ENCODE assay signal across 17 cellular contexts in the genomic region with DNA sequence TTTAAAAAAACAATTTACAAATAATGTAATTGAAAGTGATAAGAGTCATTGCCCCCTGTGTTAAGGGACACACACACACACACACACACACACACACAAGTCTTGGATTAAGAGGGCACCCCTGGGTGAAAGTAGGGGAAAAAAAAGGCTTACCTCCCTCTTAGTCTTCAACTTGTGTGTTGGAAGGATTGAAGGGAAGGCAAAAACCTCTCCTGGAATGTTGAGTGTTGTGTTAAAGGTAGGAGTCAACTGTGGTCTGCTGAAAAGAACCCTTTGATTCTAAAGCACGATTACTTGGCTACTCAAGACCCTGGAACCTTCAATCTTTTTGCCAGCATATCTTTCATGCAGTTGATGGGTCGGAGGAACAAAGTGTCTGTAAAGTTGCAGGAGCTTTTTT. TPM values are rescaled to one million over a fixed set of nuclear protein-coding genes. Genes with fewer than 3 reads are reported as not detected.
A peak's percentile ranks its signal among the peaks of the same experiment; 100 is the strongest.
DNase-seq lines count a peak whose midpoint lies in the region; ATAC-seq and TF ChIP-seq lines count a peak whose summit lies in the region.
"Had no signal": no experiment of that assay in that cellular context is flagged by ENCODE, and none has a peak within 500 bp of the region (broad histone marks: within the 10 kb centered on the region; RNA-seq: fewer than 3 reads in every experiment).

No MANE protein-coding gene starts in this region.

- H3K27ac Mint-ChIP-seq in type B pancreatic cell (peak overlapping the region; percentile 81), osteocyte (ENCODE audit: unreplicated experiment) (no peak overlapping the region)
- H3K27ac Mint-ChIP-seq: activated naive CD4-positive, alpha-beta T cell treated with anti-CD3 and anti-CD28 coated beads for 36 hours; naive thymus-derived CD4-positive, alpha-beta T cell; T-cell had no signal

- H3K9me3 Mint-ChIP-seq in type B pancreatic cell (peaks cover 3% of the 10 kb centered on the region), osteocyte (ENCODE audit: unreplicated experiment) (no peaks in the 10 kb centered on the region)
- H3K9me3 Mint-ChIP-seq: T-cell had no signal

- H3K36me3 Mint-ChIP-seq in type B pancreatic cell = peaks cover 59% of the 10 kb centered on the region
- H3K36me3 Mint-ChIP-seq in osteocyte (ENCODE audit: unreplicated experiment) = peaks cover 13% of the 10 kb centered on the region
- H3K36me3 Mint-ChIP-seq: naive thymus-derived CD4-positive, alpha-beta T cell; T-cell had no signal

- TF ChIP-seq EP300 in esophagus muscularis mucosa (IDR thresholded peaks at IDR 0.05) = no peak

- 0 out of 3 replicates have a peak, but pooled peaks have one; percentile 33 for ATAC-seq in RWPE2 (ENCODE audit: low read depth)
- ATAC-seq: HCT116; naive thymus-derived CD4-positive, alpha-beta T cell; T-cell had no signal

- H3K4me3 Mint-ChIP-seq in type B pancreatic cell (peak overlapping the region; percentile 90), osteocyte (ENCODE audit: unreplicated experiment) (no peak overlapping the region)
- H3K4me3 Mint-ChIP-seq: activated naive CD4-positive, alpha-beta T cell treated with anti-CD3 and anti-CD28 coated beads for 36 hours; naive thymus-derived CD4-positive, alpha-beta T cell; T-cell had no signal

- no peaks in the 10 kb centered on the region for H3K27me3 ChIP-seq in RWPE2 (ENCODE audit: insufficient read depth, poor library complexity, severe bottlenecking)
- no peaks in the 10 kb centered on the region for H3K27me3 ChIP-seq in esophagus muscularis mucosa
- no peaks in the 10 kb centered on the region for H3K27me3 ChIP-seq in muscle layer of duodenum (ENCODE audit: low read depth, low read length)

- no peak for TF ChIP-seq POLR2A in esophagus muscularis mucosa (IDR thresholded peaks at IDR 0.05; ENCODE audit: low read depth)

- peaks cover 44% of the 10 kb centered on the region for H3K4me1 Mint-ChIP-seq in type B pancreatic cell (ENCODE audit: unreplicated experiment)
- H3K4me1 Mint-ChIP-seq in osteocyte (ENCODE audit: unreplicated experiment) = peaks cover 33% of the 10 kb centered on the region

- no peak for DNase-seq in RWPE2 (ENCODE audit: low spot score)
- DNase-seq in esophagus muscularis mucosa (ENCODE audit: extremely low spot score) = no peak
- no peak for DNase-seq in type B pancreatic cell (ENCODE audit: extremely low spot score, unreplicated experiment)
- DNase-seq in stimulated activated CD8-positive, alpha-beta memory T cell treated with anti-CD3 and anti-CD28 coated beads, Interleukin-4, amount 100 ng/mL, for 48 hours = no peak
- DNase-seq in DMS153 (lab: John Stamatoyannopoulos, UW) = no peak
- DNase-seq in osteocyte (ENCODE audit: extremely low spot score, unreplicated experiment) = no peak
- DNase-seq: activated CD4-positive, alpha-beta T cell treated with anti-CD3 and anti-CD28 coated beads, Interleukin-2, amount 50 U/mL, for 48 hours; activated naive CD4-positive, alpha-beta T cell treated with anti-CD3 and anti-CD28 coated beads for 36 hours; Caco-2; KG1; naive thymus-derived CD4-positive, alpha-beta T cell; NCI-H2081; NK-92 treated with Interleukin-12 subunit alpha and Interleukin-12 subunit beta, amount 100 ng/mL, for 24 hours; stimulated activated CD4-positive, alpha-beta T cell treated with anti-CD3 and anti-CD28 coated beads, Interleukin-12 subunit alpha, Interleukin-12 subunit beta, amount 100 ng/mL, for 4 hours; T-cell had no signal

- H3K27me3 Mint-ChIP-seq in type B pancreatic cell (no peaks in the 10 kb centered on the region), osteocyte (ENCODE audit: unreplicated experiment) (no peaks in the 10 kb centered on the region)

- H3K27ac ChIP-seq in RWPE2 (ENCODE audit: poor library complexity, severe bottlenecking) (no peak overlapping the region), esophagus muscularis mucosa (replicated peaks in 1 of 4) (peak overlapping the region; percentile 84 to 90 (median 86)), muscle layer of duodenum (ENCODE audit: low read length) (peak overlapping the region; percentile 83)

- H3K36me3 ChIP-seq in RWPE2 (ENCODE audit: low read depth) (no peaks in the 10 kb centered on the region), esophagus muscularis mucosa (peaks cover 0 to 4% (median 0%) of the 10 kb centered on the region in 4 donors), muscle layer of duodenum (ENCODE audit: control insufficient read depth in 1 of 2, insufficient read depth in 2 of 2, low read length in 2 of 2) (peaks cover 0 to 3% of the 10 kb centered on the region in 2 donors)

- intact Hi-C loops in esophagus muscularis mucosa (cut with DNase I) = loop anchor here (10.0 kb wide), 1 partner anchor 139 kb away; no protein-coding TSS in a partner anchor

- H3K9me3 ChIP-seq in RWPE2 (ENCODE audit: severe bottlenecking) (no peaks in the 10 kb centered on the region), esophagus muscularis mucosa (no peaks in the 10 kb centered on the region), muscle layer of duodenum (ENCODE audit: control insufficient read depth in 1 of 2, low read length in 2 of 2) (no peaks in the 10 kb centered on the region)
- H3K9me3 ChIP-seq: Caco-2 had no signal

- TF ChIP-seq CTCF in RWPE2 (IDR thresholded peaks at IDR 0.05; ENCODE audit: poor library complexity, severe bottlenecking) (no peak), esophagus muscularis mucosa (IDR thresholded peaks at IDR 0.05) (no peak), type B pancreatic cell (conservative IDR thresholded peaks at IDR 0.05) (no peak), osteocyte (IDR thresholded peaks at IDR 0.05) (no peak)

- H3K4me3 ChIP-seq in RWPE2 (ENCODE audit: severe bottlenecking) (no peak overlapping the region), esophagus muscularis mucosa (peak overlapping the region; percentile 71 to 86 (median 78)), muscle layer of duodenum (ENCODE audit: low read depth in 1 of 2, low read length in 2 of 2) (peak overlapping the region; percentile 35 to 46)

- WGBS in esophagus muscularis mucosa = 25% methylated on average over 2 of the region's 2 CpGs

- H3K4me1 ChIP-seq in RWPE2 (ENCODE audit: insufficient read depth, poor library complexity, severe bottlenecking) = peaks cover 14% of the 10 kb centered on the region
- H3K4me1 ChIP-seq in esophagus muscularis mucosa = peaks cover 13 to 55% (median 49%) of the 10 kb centered on the region in 4 donors
- H3K4me1 ChIP-seq in muscle layer of duodenum (ENCODE audit: control insufficient read depth in 1 of 2, insufficient read depth in 2 of 2, low read length in 2 of 2) = peaks cover 0 to 8% of the 10 kb centered on the region in 2 donors

RNA-seq across cellular contexts. Expression of a gene that starts 6.4 kb away (rescaled TPM):
- total RNA-seq in esophagus muscularis mucosa = 100 to 1,000 TPM in 2 of 4 donors, 10 to 100 TPM in 2; 89.6 to 138 (median 112) TPM
- total RNA-seq in type B pancreatic cell (ENCODE audit: low replicate concordance) = 257 and 324 TPM in 2 replicates
- 27.9 and 29.7 TPM in 2 replicates for total RNA-seq in osteocyte
